ENCODE assay signal across 8 cellular contexts in genomic region chr5:59039296-59040006, GRCh38.
DNase-seq lines count a peak whose midpoint lies in the region; ATAC-seq and TF ChIP-seq lines count a peak whose summit lies in the region.

No MANE protein-coding gene starts in this region.

- peak; percentile 58 for ATAC-seq in HG03039 (IDR thresholded peaks at IDR 0.05; ENCODE audit: unreplicated experiment)
- ATAC-seq in activated T-cell treated with anti-CD3 and anti-CD28 coated beads, Interleukin-2, amount 50 U/mL, for 72 hours (replicated peaks in 1 of 2) = peak; percentile 82 to 83
- ATAC-seq in natural killer cell = peak; percentile 68 to 86 (median 77)
- ATAC-seq in stimulated activated naive B cell treated with anti-CD40 and anti-IgM and Interleukin-4, amounts not matched to agents 10 μg/mL and 1 μg/mL and 100 μg/mL, for 72 hours (replicated peaks) = peak; percentile 82 to 83

- H3F3A ChIP-seq in PC-9 (ENCODE audit: insufficient read depth, low read depth) = peaks cover 12% of the 10 kb centered on the region

- H3K4me3 ChIP-seq in PC-9 (peak overlapping the region; percentile 97), fibroblast of lung (replicated peaks in 1 of 4; ENCODE audit: control extremely low read depth in 1 of 4, insufficient read depth in 1 of 4, low read depth in 3 of 4, low read length in 4 of 4) (peak overlapping the region; percentile 56 to 95 (median 70))

- no peaks in the 10 kb centered on the region for H3K27me3 ChIP-seq in PC-9 (ENCODE audit: insufficient read depth, low read depth)
- no peaks in the 10 kb centered on the region for H3K27me3 ChIP-seq in fibroblast of lung (ENCODE audit: control insufficient read depth, insufficient read depth, low read length)

- H3K36me3 ChIP-seq in PC-9 (ENCODE audit: low read depth) (no peaks in the 10 kb centered on the region), fibroblast of lung (ENCODE audit: control insufficient read depth, insufficient read depth, low read length) (no peaks in the 10 kb centered on the region)

- DNase-seq in NCI-H524 (lab: John Stamatoyannopoulos, UW) (peak; percentile 13 to 46), NCI-H524 treated with DMSO at 0.1 percent for 48 hours (lab: John Stamatoyannopoulos, UW) (no peak), PC-9 (peak; percentile 61 to 63), fibroblast of lung (ENCODE audit: low read depth in 2 of 2) (peak; percentile 77 to 80), natural killer cell (peak; percentile 87)
- peak; percentile 94 for DNase-seq in activated T-cell treated with anti-CD3 and anti-CD28 coated beads, Interleukin-2, amount 50 U/mL, for 72 hours
- peak; percentile 64 for DNase-seq in stimulated activated naive B cell treated with anti-CD40 and anti-IgM and Interleukin-4, amounts not matched to agents 10 μg/mL and 1 μg/mL and 100 μg/mL, for 72 hours

- H4K20me1 ChIP-seq in PC-9 (ENCODE audit: insufficient read depth) = no peaks in the 10 kb centered on the region
- no peaks in the 10 kb centered on the region for H4K20me1 ChIP-seq in fibroblast of lung (ENCODE audit: control insufficient read depth, extremely low read depth, insufficient read depth, low read length)

- no peak for TF ChIP-seq CTCF in PC-9 (conservative IDR thresholded peaks at IDR 0.05)
- no peak for TF ChIP-seq CTCF in fibroblast of lung (conservative IDR thresholded peaks at IDR 0.05 in 1 of 2, IDR thresholded peaks at IDR 0.05 in 1 of 2; ENCODE audit: low read depth in 1 of 2, low read length in 2 of 2)
- no peak for TF ChIP-seq CTCF in natural killer cell (IDR thresholded peaks at IDR 0.05)

- H3K27ac ChIP-seq in PC-9 (peak overlapping the region; percentile 17; the same call in 1 of the 2 replicates), fibroblast of lung (ENCODE audit: insufficient read depth, low read length) (peak overlapping the region; percentile 81)

- H2AFZ ChIP-seq in PC-9 (peak overlapping the region; percentile 94), fibroblast of lung (ENCODE audit: low read length) (peak overlapping the region; percentile 47)

- no TSS peak for BruUV-seq in PC-9 (replicated peaks; lab: Mats Ljungman, UMichigan)

- H3K4me1 ChIP-seq in PC-9 (replicated peaks; ENCODE audit: insufficient read depth) (peaks cover 66% of the 10 kb centered on the region), fibroblast of lung (ENCODE audit: control insufficient read depth, extremely low read depth, insufficient read depth, low read length) (peaks cover 8% of the 10 kb centered on the region)

- no peaks in the 10 kb centered on the region for H3K9me2 ChIP-seq in PC-9 (ENCODE audit: insufficient read depth)

- H3K4me2 ChIP-seq in PC-9 = peak overlapping the region; percentile 74
- H3K4me2 ChIP-seq in fibroblast of lung (ENCODE audit: extremely low read depth, insufficient read depth, low read length) = peak overlapping the region; percentile 55

- H3K9ac ChIP-seq in fibroblast of lung (ENCODE audit: insufficient read depth, low read length) = peak overlapping the region; percentile 62

- H3K9me3 ChIP-seq in PC-9 (ENCODE audit: insufficient read depth, low read depth) (no peaks in the 10 kb centered on the region), fibroblast of lung (ENCODE audit: control insufficient read depth, insufficient read depth, low read depth, low read length) (no peaks in the 10 kb centered on the region)

- H3K4me3 Mint-ChIP-seq in activated T-cell treated with anti-CD3 and anti-CD28 coated beads, Interleukin-2, amount 50 U/mL, for 72 hours = peak overlapping the region; percentile 98 to 100
- peak overlapping the region; percentile 98 for H3K4me3 Mint-ChIP-seq in natural killer cell
- H3K4me3 Mint-ChIP-seq in stimulated activated naive B cell treated with anti-CD40 and anti-IgM and Interleukin-4, amounts not matched to agents 10 μg/mL and 1 μg/mL and 100 μg/mL, for 72 hours = peak overlapping the region; percentile 95 to 99

- CTCF ChIA-PET in PC-9 (lab: Charles Lee) = no interaction called here

- peaks cover 25 to 43% of the 10 kb centered on the region in 2 donors for H3K36me3 Mint-ChIP-seq in activated T-cell treated with anti-CD3 and anti-CD28 coated beads, Interleukin-2, amount 50 U/mL, for 72 hours (ENCODE audit: insufficient read depth in 2 of 2)
- no peaks in the 10 kb centered on the region for H3K36me3 Mint-ChIP-seq in natural killer cell
- peaks cover 0 to 2% of the 10 kb centered on the region in 2 donors for H3K36me3 Mint-ChIP-seq in stimulated activated naive B cell treated with anti-CD40 and anti-IgM and Interleukin-4, amounts not matched to agents 10 μg/mL and 1 μg/mL and 100 μg/mL, for 72 hours

- no peaks in the 10 kb centered on the region for H3K9me3 Mint-ChIP-seq in activated T-cell treated with anti-CD3 and anti-CD28 coated beads, Interleukin-2, amount 50 U/mL, for 72 hours
- no peaks in the 10 kb centered on the region for H3K9me3 Mint-ChIP-seq in natural killer cell
- H3K9me3 Mint-ChIP-seq in stimulated activated naive B cell treated with anti-CD40 and anti-IgM and Interleukin-4, amounts not matched to agents 10 μg/mL and 1 μg/mL and 100 μg/mL, for 72 hours = no peaks in the 10 kb centered on the region

- intact Hi-C loops in PC-9 (cut with micrococcal nuclease; ENCODE audit: unreplicated experiment) = loop anchor here (1.0 kb wide), 1 partner anchor 88 kb away; no protein-coding TSS in a partner anchor
- intact Hi-C loops in natural killer cell (cut with micrococcal nuclease) = loop anchor here (1.0 to 5.0 kb wide), 5 partner anchors 37 to 317 kb away; no protein-coding TSS in a partner anchor

- peaks cover 37% of the 10 kb centered on the region for H3K4me1 Mint-ChIP-seq in activated T-cell treated with anti-CD3 and anti-CD28 coated beads, Interleukin-2, amount 50 U/mL, for 72 hours (ENCODE audit: low read depth)
- peaks cover 70 to 71% of the 10 kb centered on the region in 2 donors for H3K4me1 Mint-ChIP-seq in natural killer cell
- peaks cover 10 to 36% of the 10 kb centered on the region in 2 donors for H3K4me1 Mint-ChIP-seq in stimulated activated naive B cell treated with anti-CD40 and anti-IgM and Interleukin-4, amounts not matched to agents 10 μg/mL and 1 μg/mL and 100 μg/mL, for 72 hours

- no peaks in the 10 kb centered on the region for H3K27me3 Mint-ChIP-seq in activated T-cell treated with anti-CD3 and anti-CD28 coated beads, Interleukin-2, amount 50 U/mL, for 72 hours (ENCODE audit: low read depth)
- H3K27me3 Mint-ChIP-seq in natural killer cell (ENCODE audit: low read depth in 2 of 2) = no peaks in the 10 kb centered on the region
- peaks cover 15 to 20% of the 10 kb centered on the region in 2 donors for H3K27me3 Mint-ChIP-seq in stimulated activated naive B cell treated with anti-CD40 and anti-IgM and Interleukin-4, amounts not matched to agents 10 μg/mL and 1 μg/mL and 100 μg/mL, for 72 hours

- H3K79me2 ChIP-seq in PC-9 (ENCODE audit: low read depth) = peaks cover 28% of the 10 kb centered on the region
- H3K79me2 ChIP-seq in fibroblast of lung (ENCODE audit: control insufficient read depth, insufficient read depth, low read length) = no peaks in the 10 kb centered on the region

- POLR2A ChIA-PET in PC-9 (lab: Charles Lee; ENCODE audit: unreplicated experiment) = no interaction called here

- peak overlapping the region; percentile 99 for H3K27ac Mint-ChIP-seq in activated T-cell treated with anti-CD3 and anti-CD28 coated beads, Interleukin-2, amount 50 U/mL, for 72 hours
- H3K27ac Mint-ChIP-seq in natural killer cell = peak overlapping the region; percentile 94 to 98
- peak overlapping the region; percentile 93 for H3K27ac Mint-ChIP-seq in stimulated activated naive B cell treated with anti-CD40 and anti-IgM and Interleukin-4, amounts not matched to agents 10 μg/mL and 1 μg/mL and 100 μg/mL, for 72 hours
